ENCODE assay signal across 9 cellular contexts in genomic region chr22:42500836-42501179, GRCh38. TPM values are rescaled to one million over a fixed set of nuclear protein-coding genes. Genes with fewer than 3 reads are reported as not detected.
DNase-seq lines count a peak whose midpoint lies in the region; ATAC-seq and TF ChIP-seq lines count a peak whose summit lies in the region.
"Had no signal": no experiment of that assay in that cellular context is flagged by ENCODE, and none has a peak within 500 bp of the region (broad histone marks: within the 10 kb centered on the region; RNA-seq: fewer than 3 reads in every experiment).

No MANE protein-coding gene starts in this region.

- CTCF ChIA-PET in activated B cell treated with CpG ODN at 0.5 μM for 24 hours (lab: Charles Lee) = no interaction called here

- H3K27me3 Mint-ChIP-seq in activated B cell treated with CpG ODN at 0.5 μM for 24 hours = no peaks in the 10 kb centered on the region

- H3K27me3 ChIP-seq in GM06990 (replicated peaks; ENCODE audit: control insufficient read depth, insufficient read depth, low read length) = no peaks in the 10 kb centered on the region
- no peaks in the 10 kb centered on the region for H3K27me3 ChIP-seq in right cardiac atrium (ENCODE audit: control insufficient read depth, insufficient read depth)
- no peaks in the 10 kb centered on the region for H3K27me3 ChIP-seq in smooth muscle cell (ENCODE audit: low read depth)

- H3K9me3 ChIP-seq in right cardiac atrium (ENCODE audit: control insufficient read depth, low read length) (no peaks in the 10 kb centered on the region), smooth muscle cell (replicated peaks; ENCODE audit: low read depth) (no peaks in the 10 kb centered on the region)

- peak overlapping the region; percentile 70 for H3K4me3 Mint-ChIP-seq in activated B cell treated with CpG ODN at 0.5 μM for 24 hours

- H3K4me1 Mint-ChIP-seq in activated B cell treated with CpG ODN at 0.5 μM for 24 hours = peaks cover 7% of the 10 kb centered on the region

- H3F3A ChIP-seq in smooth muscle cell (ENCODE audit: low read depth) = no peaks in the 10 kb centered on the region

- no peak overlapping the region for H3K9ac ChIP-seq in smooth muscle cell (ENCODE audit: low read depth)

- H3K4me1 ChIP-seq in right cardiac atrium (ENCODE audit: control insufficient read depth, insufficient read depth, low read length) (no peaks in the 10 kb centered on the region), smooth muscle cell (ENCODE audit: low read depth) (no peaks in the 10 kb centered on the region)

- H2AFZ ChIP-seq in smooth muscle cell (ENCODE audit: low read depth) = no peak overlapping the region

- no peak overlapping the region for H3K27ac Mint-ChIP-seq in activated B cell treated with CpG ODN at 0.5 μM for 24 hours

- DNase-seq in GM06990 (ENCODE audit: extremely low read depth, insufficient read length) (no peak), activated B cell treated with CpG ODN at 0.5 μM for 24 hours (no peak), right cardiac atrium (peak in 2 of 3 donors; percentile 37 to 80), smooth muscle cell (lab: John Stamatoyannopoulos, UW; ENCODE audit: unreplicated experiment) (no peak), MV-4-11 (lab: John Stamatoyannopoulos, UW) (no peak), GM10266 (ENCODE audit: extremely low spot score) (no peak)
- DNase-seq in stimulated activated CD4-positive, alpha-beta T cell treated with anti-CD3 and anti-CD28 coated beads, Interleukin-4, amount 100 ng/mL, for 1 hour = no peak
- DNase-seq: NCI-H2227 treated with DMSO at 0.1 percent for 48 hours had no signal

- no peaks in the 10 kb centered on the region for H4K20me1 ChIP-seq in smooth muscle cell (ENCODE audit: low read depth)

- no peaks in the 10 kb centered on the region for H3K36me3 Mint-ChIP-seq in activated B cell treated with CpG ODN at 0.5 μM for 24 hours (ENCODE audit: low read depth)

- TF ChIP-seq CTCF in GM06990 (IDR thresholded peaks at IDR 0.05; ENCODE audit: insufficient read depth, low read length, poor library complexity, severe bottlenecking) (no peak), activated B cell treated with CpG ODN at 0.5 μM for 24 hours (IDR thresholded peaks at IDR 0.05) (no peak), smooth muscle cell (IDR thresholded peaks at IDR 0.05; ENCODE audit: borderline replicate concordance, insufficient read depth, poor library complexity, severe bottlenecking) (no peak), GM10266 (IDR thresholded peaks at IDR 0.05; ENCODE audit: control insufficient read depth, insufficient read depth, low read depth, missing control alignments) (no peak)

- POLR2A ChIA-PET in activated B cell treated with CpG ODN at 0.5 μM for 24 hours (lab: Charles Lee) = no interaction called here

- H3K27ac ChIP-seq in right cardiac atrium (ENCODE audit: low read length) = no peak overlapping the region
- no peak overlapping the region for H3K27ac ChIP-seq in smooth muscle cell (ENCODE audit: low read depth)

- no peak for ATAC-seq in activated B cell treated with CpG ODN at 0.5 μM for 24 hours (ENCODE audit: low read depth)
- ATAC-seq in right cardiac atrium = no peak
- no peak for ATAC-seq in GM21367 (IDR thresholded peaks at IDR 0.05; ENCODE audit: unreplicated experiment)

- H3K4me3 ChIP-seq in GM06990 (replicated peaks; ENCODE audit: low read depth, low read length) = peak overlapping the region; percentile 43
- peak overlapping the region; percentile 14 for H3K4me3 ChIP-seq in right cardiac atrium (ENCODE audit: low read length)
- peak overlapping the region; percentile 6 for H3K4me3 ChIP-seq in smooth muscle cell

- intact Hi-C loops in activated B cell treated with CpG ODN at 0.5 μM for 24 hours (cut with micrococcal nuclease) = loop anchor here (2.0 kb wide), 2 partner anchors 16 to 132 kb away; no protein-coding TSS in a partner anchor
- intact Hi-C loops in right cardiac atrium (cut with DNase I) = no loop called here

- H3K36me3 ChIP-seq in GM06990 (ENCODE audit: control insufficient read depth, insufficient read depth, low read length) = no peaks in the 10 kb centered on the region
- no peaks in the 10 kb centered on the region for H3K36me3 ChIP-seq in smooth muscle cell (ENCODE audit: low read depth)

- 37% methylated on average over 26 of the region's 26 CpGs for WGBS in right cardiac atrium
- WGBS in smooth muscle cell (ENCODE audit: low lambda C conversion rate) = 77% methylated on average over 26 of the region's 26 CpGs

- H3K4me2 ChIP-seq in smooth muscle cell = peak overlapping the region; percentile 53

- no peaks in the 10 kb centered on the region for H3K9me3 Mint-ChIP-seq in activated B cell treated with CpG ODN at 0.5 μM for 24 hours

- no peaks in the 10 kb centered on the region for H3K79me2 ChIP-seq in smooth muscle cell (ENCODE audit: low read depth)

RNA-seq across cellular contexts. Expression of gene RRP7A, which starts 18.8 kb away (rescaled TPM):
- 129 and 135 TPM in 2 replicates for total RNA-seq in activated B cell treated with CpG ODN at 0.5 μM for 24 hours
- total RNA-seq in right cardiac atrium = 10 to 100 TPM; 23.5 to 29.8 (median 25.1) TPM
- 19.3 TPM for polyA plus RNA-seq in right cardiac atrium
- total RNA-seq in smooth muscle cell = 24.5 and 26.3 TPM in 2 replicates
- polyA plus RNA-seq in smooth muscle cell = 64.2 and 84.0 TPM in 2 replicates

RNA-seq across cellular contexts. Expression of gene SERHL2, which starts 52.9 kb away (rescaled TPM):
- total RNA-seq in activated B cell treated with CpG ODN at 0.5 μM for 24 hours (0.91 and 1.7 TPM in 2 replicates), right cardiac atrium (1 to 10 TPM; 3.3 to 5.0 (median 4.3) TPM), smooth muscle cell (1.3 and 5.3 TPM in 2 replicates)
- polyA plus RNA-seq in right cardiac atrium (4.8 TPM), smooth muscle cell (4.6 and 7.7 TPM in 2 replicates)

Comparison
In these comparisons a context has a peak if more than half of its experiments do, and no peak if none do; other contexts are left out.
1. DNase-seq: peak in right cardiac atrium (2 of 3); none in GM06990 (single experiment), activated B cell treated with CpG ODN at 0.5 μM for 24 hours (single experiment), smooth muscle cell (single experiment), stimulated activated CD4-positive, alpha-beta T cell treated with anti-CD3 and anti-CD28 coated beads, Interleukin-4, amount 100 ng/mL, for 1 hour (single experiment), MV-4-11 (single experiment) and GM10266 (single experiment).
2. Peak in every context shown above with its lines, with median percentiles within 50 percentile points of each other: H3K4me3 ChIP-seq.